1 cellular context compared by ENCODE assay signal in the genomic region with DNA sequence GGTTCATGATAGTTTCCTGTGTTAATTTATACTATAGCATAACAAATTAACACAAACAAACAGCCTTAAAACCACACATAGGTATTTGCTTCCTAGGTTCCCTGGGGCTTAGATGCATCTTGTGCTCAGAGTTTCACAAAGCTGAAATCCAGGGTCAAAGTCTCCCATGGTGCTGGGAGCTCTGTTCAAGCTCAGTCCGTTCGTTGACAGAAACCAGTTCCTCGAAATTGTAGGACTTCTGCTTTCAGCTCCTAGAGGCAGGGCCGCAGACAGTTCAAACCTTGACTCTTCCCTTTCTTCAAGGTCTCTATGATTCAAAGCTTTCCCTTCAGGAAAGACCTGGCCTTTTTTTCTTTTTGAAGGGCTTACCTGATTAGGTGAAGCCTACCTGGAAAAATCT.
TF ChIP-seq lines count a peak whose summit lies in the region.

No MANE protein-coding gene starts in this region.

TF ChIP-seq in GM23338, 12 proteins besides CTCF, POLR2A, EP300 and RAD21 (continued from another document):
- TF ChIP-seq, protein P1, sequence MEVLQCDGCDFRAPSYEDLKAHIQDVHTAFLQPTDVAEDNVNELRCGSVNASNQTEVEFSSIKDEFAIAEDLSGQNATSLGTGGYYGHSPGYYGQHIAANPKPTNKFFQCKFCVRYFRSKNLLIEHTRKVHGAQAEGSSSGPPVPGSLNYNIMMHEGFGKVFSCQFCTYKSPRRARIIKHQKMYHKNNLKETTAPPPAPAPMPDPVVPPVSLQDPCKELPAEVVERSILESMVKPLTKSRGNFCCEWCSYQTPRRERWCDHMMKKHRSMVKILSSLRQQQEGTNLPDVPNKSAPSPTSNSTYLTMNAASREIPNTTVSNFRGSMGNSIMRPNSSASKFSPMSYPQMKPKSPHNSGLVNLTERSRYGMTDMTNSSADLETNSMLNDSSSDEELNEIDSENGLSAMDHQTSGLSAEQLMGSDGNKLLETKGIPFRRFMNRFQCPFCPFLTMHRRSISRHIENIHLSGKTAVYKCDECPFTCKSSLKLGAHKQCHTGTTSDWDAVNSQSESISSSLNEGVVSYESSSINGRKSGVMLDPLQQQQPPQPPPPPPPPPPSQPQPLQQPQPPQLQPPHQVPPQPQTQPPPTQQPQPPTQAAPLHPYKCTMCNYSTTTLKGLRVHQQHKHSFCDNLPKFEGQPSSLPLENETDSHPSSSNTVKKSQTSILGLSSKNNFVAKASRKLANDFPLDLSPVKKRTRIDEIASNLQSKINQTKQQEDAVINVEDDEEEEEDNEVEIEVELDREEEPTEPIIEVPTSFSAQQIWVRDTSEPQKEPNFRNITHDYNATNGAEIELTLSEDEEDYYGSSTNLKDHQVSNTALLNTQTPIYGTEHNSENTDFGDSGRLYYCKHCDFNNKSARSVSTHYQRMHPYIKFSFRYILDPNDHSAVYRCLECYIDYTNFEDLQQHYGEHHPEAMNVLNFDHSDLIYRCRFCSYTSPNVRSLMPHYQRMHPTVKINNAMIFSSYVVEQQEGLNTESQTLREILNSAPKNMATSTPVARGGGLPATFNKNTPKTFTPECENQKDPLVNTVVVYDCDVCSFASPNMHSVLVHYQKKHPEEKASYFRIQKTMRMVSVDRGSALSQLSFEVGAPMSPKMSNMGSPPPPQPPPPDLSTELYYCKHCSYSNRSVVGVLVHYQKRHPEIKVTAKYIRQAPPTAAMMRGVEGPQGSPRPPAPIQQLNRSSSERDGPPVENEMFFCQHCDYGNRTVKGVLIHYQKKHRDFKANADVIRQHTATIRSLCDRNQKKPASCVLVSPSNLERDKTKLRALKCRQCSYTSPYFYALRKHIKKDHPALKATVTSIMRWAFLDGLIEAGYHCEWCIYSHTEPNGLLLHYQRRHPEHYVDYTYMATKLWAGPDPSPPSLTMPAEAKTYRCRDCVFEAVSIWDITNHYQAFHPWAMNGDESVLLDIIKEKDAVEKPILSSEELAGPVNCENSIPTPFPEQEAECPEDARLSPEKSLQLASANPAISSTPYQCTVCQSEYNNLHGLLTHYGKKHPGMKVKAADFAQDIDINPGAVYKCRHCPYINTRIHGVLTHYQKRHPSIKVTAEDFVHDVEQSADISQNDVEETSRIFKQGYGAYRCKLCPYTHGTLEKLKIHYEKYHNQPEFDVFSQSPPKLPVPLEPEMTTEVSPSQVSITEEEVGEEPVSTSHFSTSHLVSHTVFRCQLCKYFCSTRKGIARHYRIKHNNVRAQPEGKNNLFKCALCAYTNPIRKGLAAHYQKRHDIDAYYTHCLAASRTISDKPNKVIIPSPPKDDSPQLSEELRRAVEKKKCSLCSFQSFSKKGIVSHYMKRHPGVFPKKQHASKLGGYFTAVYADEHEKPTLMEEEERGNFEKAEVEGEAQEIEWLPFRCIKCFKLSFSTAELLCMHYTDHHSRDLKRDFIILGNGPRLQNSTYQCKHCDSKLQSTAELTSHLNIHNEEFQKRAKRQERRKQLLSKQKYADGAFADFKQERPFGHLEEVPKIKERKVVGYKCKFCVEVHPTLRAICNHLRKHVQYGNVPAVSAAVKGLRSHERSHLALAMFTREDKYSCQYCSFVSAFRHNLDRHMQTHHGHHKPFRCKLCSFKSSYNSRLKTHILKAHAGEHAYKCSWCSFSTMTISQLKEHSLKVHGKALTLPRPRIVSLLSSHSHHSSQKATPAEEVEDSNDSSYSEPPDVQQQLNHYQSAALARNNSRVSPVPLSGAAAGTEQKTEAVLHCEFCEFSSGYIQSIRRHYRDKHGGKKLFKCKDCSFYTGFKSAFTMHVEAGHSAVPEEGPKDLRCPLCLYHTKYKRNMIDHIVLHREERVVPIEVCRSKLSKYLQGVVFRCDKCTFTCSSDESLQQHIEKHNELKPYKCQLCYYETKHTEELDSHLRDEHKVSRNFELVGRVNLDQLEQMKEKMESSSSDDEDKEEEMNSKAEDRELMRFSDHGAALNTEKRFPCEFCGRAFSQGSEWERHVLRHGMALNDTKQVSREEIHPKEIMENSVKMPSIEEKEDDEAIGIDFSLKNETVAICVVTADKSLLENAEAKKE (CRISPR knock-in tag; IDR thresholded peaks at IDR 0.05), result no peak
- TF ChIP-seq EZH2 (IDR thresholded peaks at IDR 0.05; ENCODE audit: low read depth, unreplicated experiment), result no peak
- TF ChIP-seq NANOG (IDR thresholded peaks at IDR 0.05; ENCODE audit: borderline replicate concordance), result no peak
- no peak for TF ChIP-seq ZNF331 (CRISPR knock-in tag; IDR thresholded peaks at IDR 0.05; ENCODE audit: low read depth)
- no peak for TF ChIP-seq EZH2phosphoT487 (IDR thresholded peaks at IDR 0.05; ENCODE audit: unreplicated experiment)
- TF ChIP-seq STAT1 (IDR thresholded peaks at IDR 0.05; ENCODE audit: unreplicated experiment), result no peak
